Comparison of ENCODE assay signal across 25 cellular contexts in the genomic region with DNA sequence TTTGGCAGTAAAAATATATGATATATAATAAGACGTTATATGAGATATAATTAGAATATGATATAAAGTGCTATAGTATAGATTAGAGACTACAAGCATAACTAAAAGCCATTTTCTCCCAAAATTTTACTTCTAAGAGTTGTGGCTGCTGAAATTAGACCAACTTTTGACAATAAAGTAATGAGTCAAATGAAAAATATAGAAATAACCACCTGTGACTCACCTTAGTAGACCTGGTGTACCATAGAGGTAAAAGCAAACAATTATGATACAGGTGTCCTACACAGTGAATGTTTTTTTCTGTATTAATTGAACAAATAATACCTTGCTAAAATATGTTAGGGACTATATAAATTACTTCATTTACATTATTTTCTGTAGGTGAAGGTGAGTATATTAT.
DNase-seq lines count a peak whose midpoint lies in the region; ATAC-seq and TF ChIP-seq lines count a peak whose summit lies in the region.
"Had no signal": no experiment of that assay in that cellular context is flagged by ENCODE, and none has a peak within 500 bp of the region (broad histone marks: within the 10 kb centered on the region; RNA-seq: fewer than 3 reads in every experiment).

No MANE protein-coding gene starts in this region.

- in situ Hi-C loops in mammary epithelial cell (cut with MboI; ENCODE audit: low sequenced_read_pairs in 2 of 2), result no loop called here

- H3F3A ChIP-seq in PC-3 (ENCODE audit: low read length, unreplicated experiment), result no peaks in the 10 kb centered on the region

- no peaks in the 10 kb centered on the region for H3K27me3 ChIP-seq in PC-3 (ENCODE audit: low read length)
- H3K27me3 ChIP-seq in mammary epithelial cell (ENCODE audit: insufficient read depth, low read length), result no peaks in the 10 kb centered on the region
- H3K27me3 ChIP-seq in mesenchymal stem cell (ENCODE audit: control insufficient read depth in 1 of 2, insufficient read depth in 1 of 2, low read length in 2 of 2), result no peaks in the 10 kb centered on the region
- H3K27me3 ChIP-seq: BE2C, BLaER1 had no signal

- no peak overlapping the region for H2AK5ac ChIP-seq in mesenchymal stem cell (ENCODE audit: low read length, severe bottlenecking)

- H2BK5ac ChIP-seq in mesenchymal stem cell (ENCODE audit: low read depth, low read length, poor library complexity, severe bottlenecking), result no peak overlapping the region

- CTCF ChIA-PET in PC-3 (lab: Charles Lee), result no interaction called here
- CTCF ChIA-PET in RWPE1 (lab: Yijun Ruan, JAX), result no interaction called here
- CTCF ChIA-PET in mammary epithelial cell (lab: Charles Lee; ENCODE audit: low non-redundant PET), result no interaction called here

- H2AFZ ChIP-seq in PC-3 (ENCODE audit: low read length) (no peak overlapping the region), mammary epithelial cell (ENCODE audit: low read depth, low read length) (no peak overlapping the region), mesenchymal stem cell (ENCODE audit: low read depth, low read length) (no peak overlapping the region)

- H3K79me2 ChIP-seq in PC-3 (ENCODE audit: low read length) (no peaks in the 10 kb centered on the region), mammary epithelial cell (ENCODE audit: insufficient read depth, low read length) (no peaks in the 10 kb centered on the region)

- TF ChIP-seq CTCF in PC-3 (conservative IDR thresholded peaks at IDR 0.05; ENCODE audit: low read depth, low read length), result no peak
- no peak for TF ChIP-seq CTCF in RWPE1 (conservative IDR thresholded peaks at IDR 0.05; ENCODE audit: low read depth)
- TF ChIP-seq CTCF in mammary epithelial cell (conservative IDR thresholded peaks at IDR 0.05 in 1 of 2, IDR thresholded peaks at IDR 0.05 in 1 of 2; ENCODE audit: extremely low read depth in 1 of 2, insufficient read depth in 1 of 2, low read depth in 1 of 2, low read length in 2 of 2), result no peak
- TF ChIP-seq CTCF in epithelial cell of esophagus (IDR thresholded peaks at IDR 0.05; ENCODE audit: insufficient read depth, low read depth, low read length, missing control alignments), result no peak

- POLR2A ChIA-PET in PC-3 (lab: Charles Lee; ENCODE audit: unreplicated experiment) (no interaction called here), RWPE1 (lab: Yijun Ruan, JAX; ENCODE audit: low non-redundant PET) (no interaction called here)

- no peak overlapping the region for H2BK15ac ChIP-seq in mesenchymal stem cell (ENCODE audit: low read depth, poor library complexity, severe bottlenecking)

- H4K8ac ChIP-seq in mesenchymal stem cell (ENCODE audit: low read length), result no peak overlapping the region

- H3K36me3 ChIP-seq in PC-3 (ENCODE audit: low read depth, low read length) (no peaks in the 10 kb centered on the region), mammary epithelial cell (ENCODE audit: insufficient read depth, low read length) (no peaks in the 10 kb centered on the region), mesenchymal stem cell (ENCODE audit: control insufficient read depth in 1 of 2, insufficient read depth in 2 of 2, low read depth in 1 of 2, low read length in 2 of 2) (no peaks in the 10 kb centered on the region)
- H3K36me3 ChIP-seq: BE2C, BLaER1 had no signal

- WGBS in mammary epithelial cell (ENCODE audit: low coverage, missing lambda C conversion rate), result 85% methylated on average over 1 of the region's 1 CpG
- no CpG with 5 or more reads among the region's 1 CpG for WGBS in mesenchymal stem cell

- no peak overlapping the region for H3K14ac ChIP-seq in mesenchymal stem cell (ENCODE audit: low read length in 2 of 2)

- dilution Hi-C loops in mammary epithelial cell (cut with HindIII; ENCODE audit: low sequenced_read_pairs), result no loop called here

- no peak overlapping the region for H3K23ac ChIP-seq in mesenchymal stem cell (ENCODE audit: low read length in 2 of 2)

- H3K4me3 ChIP-seq in PC-3 (ENCODE audit: low read length) (no peak overlapping the region), mammary epithelial cell (replicated peaks in 1 of 3; ENCODE audit: insufficient read depth in 1 of 3, low read depth in 2 of 3, low read length in 3 of 3) (no peak overlapping the region), epithelial cell of esophagus (ENCODE audit: low read length) (no peak overlapping the region), mesenchymal stem cell (ENCODE audit: insufficient read depth in 1 of 2, low read depth in 1 of 2, low read length in 2 of 2) (no peak overlapping the region)
- H3K4me3 ChIP-seq: BLaER1, GM12878 had no signal

- intact Hi-C loops in PC-3 (cut with micrococcal nuclease), result loop anchor here (10.0 kb wide), 1 partner anchor 688 kb away; no protein-coding TSS in a partner anchor
- intact Hi-C loops in mammary epithelial cell (cut with micrococcal nuclease), result loop anchor here (5.0 kb wide), 1 partner anchor 485 kb away; a partner anchor contains a TSS

- H3K27ac ChIP-seq in PC-3 (ENCODE audit: low read length), result peak overlapping the region; percentile 95; the same call in 1 of the 2 replicates
- no peak overlapping the region for H3K27ac ChIP-seq in RWPE1
- no peak overlapping the region for H3K27ac ChIP-seq in mammary epithelial cell (ENCODE audit: insufficient read depth, low read depth, low read length)
- no peak overlapping the region for H3K27ac ChIP-seq in mesenchymal stem cell (ENCODE audit: low read length, poor library complexity, severe bottlenecking)
- H3K27ac ChIP-seq: BLaER1 had no signal

- H2BK120ac ChIP-seq in mesenchymal stem cell (ENCODE audit: low read depth, low read length), result no peak overlapping the region

- H3K4me2 ChIP-seq in PC-3 (ENCODE audit: low read length) (no peak overlapping the region), mammary epithelial cell (ENCODE audit: insufficient read depth, low read depth, low read length) (no peak overlapping the region), mesenchymal stem cell (ENCODE audit: low read length, poor library complexity, severe bottlenecking) (no peak overlapping the region)
- H3K4me2 ChIP-seq: BLaER1 had no signal

- peak; percentile 49; the same call in 1 of the 2 replicates for ATAC-seq in PC-3
- ATAC-seq: GM12878 had no signal

- no peak overlapping the region for H2BK12ac ChIP-seq in mesenchymal stem cell (ENCODE audit: low read length in 2 of 2)

- no peak overlapping the region for H3K18ac ChIP-seq in mesenchymal stem cell (ENCODE audit: low read depth in 1 of 2, low read length in 2 of 2)

- no peaks in the 10 kb centered on the region for H4K20me1 ChIP-seq in PC-3 (ENCODE audit: low read length)
- no peaks in the 10 kb centered on the region for H4K20me1 ChIP-seq in mammary epithelial cell (ENCODE audit: insufficient read depth, low read length)
- H4K20me1 ChIP-seq: BLaER1 had no signal

- no peak overlapping the region for H4K91ac ChIP-seq in mesenchymal stem cell (ENCODE audit: low read length)

- H3K79me1 ChIP-seq in mesenchymal stem cell (replicated peaks; ENCODE audit: low read length, poor library complexity, severe bottlenecking), result no peaks in the 10 kb centered on the region

- no peaks in the 10 kb centered on the region for H3K9me2 ChIP-seq in PC-3 (replicated peaks; ENCODE audit: low read length)

- peak; percentile 56 for DNase-seq in PC-3
- peak; percentile 11 for DNase-seq in RWPE1 (ENCODE audit: low spot score)
- peak; percentile 44 for DNase-seq in mammary epithelial cell
- peak; percentile 44 for DNase-seq in epithelial cell of esophagus (ENCODE audit: low read depth)
- no peak for DNase-seq in stimulated activated CD4-positive, alpha-beta T cell treated with anti-CD3 and anti-CD28 coated beads, Interleukin-1b, Interleukin-23, amount 100 ng/mL, for 48 hours
- no peak for DNase-seq in NCI-H2029 treated with DMSO at 0.1 percent for 48 hours (lab: John Stamatoyannopoulos, UW)
- DNase-seq in stimulated activated CD4-positive, alpha-beta T cell treated with anti-CD3 and anti-CD28 coated beads, Interleukin-2, amount 100 ng/mL, for 24 hours, result no peak
- no peak for DNase-seq in mesenchymal stem cell
- DNase-seq: 8988T; ACHN; BE2C; C1 segment of cervical spinal cord; CD4-positive, alpha-beta memory T cell; CD4-positive, CD25-positive, alpha-beta regulatory T cell; CD8-positive, alpha-beta memory T cell; COR-L47; DMS 273 treated with DMSO at 0.1 percent for 48 hours; DMS153; DMS53; DMS79; DND-41; EL; GDM1 had no signal

- no peaks in the 10 kb centered on the region for H3K9me3 ChIP-seq in PC-3 (ENCODE audit: low read length)
- H3K9me3 ChIP-seq in mammary epithelial cell (replicated peaks; ENCODE audit: insufficient read depth, low read length), result no peaks in the 10 kb centered on the region
- peaks cover 4% of the 10 kb centered on the region for H3K9me3 ChIP-seq in mesenchymal stem cell (ENCODE audit: control insufficient read depth, low read length)
- H3K9me3 ChIP-seq: BE2C, BLaER1 had no signal

- no peak overlapping the region for H3K4ac ChIP-seq in mesenchymal stem cell (ENCODE audit: low read depth in 1 of 2, low read length in 2 of 2)

- H3K9ac ChIP-seq in PC-3 (ENCODE audit: low read length), result no peak overlapping the region
- H3K9ac ChIP-seq in mammary epithelial cell (ENCODE audit: insufficient read depth, low read length), result no peak overlapping the region
- no peak overlapping the region for H3K9ac ChIP-seq in mesenchymal stem cell (ENCODE audit: low read length)
- H3K9ac ChIP-seq: BLaER1 had no signal

- H3K4me1 ChIP-seq in PC-3 (ENCODE audit: insufficient read depth, low read length) (peaks cover 44% of the 10 kb centered on the region), mammary epithelial cell (ENCODE audit: insufficient read depth, low read length) (peaks cover 40% of the 10 kb centered on the region), mesenchymal stem cell (ENCODE audit: control insufficient read depth, insufficient read depth, low read depth, low read length) (no peaks in the 10 kb centered on the region)
- H3K4me1 ChIP-seq: BE2C had no signal

- BruUV-seq in PC-3 (replicated peaks; lab: Mats Ljungman, UMichigan) (no TSS peak), mammary epithelial cell (replicated peaks; lab: Mats Ljungman, UMichigan) (no TSS peak)

Comparison
In these comparisons a context has a peak if more than half of its experiments do, and no peak if none do; other contexts are left out.
1. DNase-seq: peak in PC-3 (single experiment), RWPE1 (single experiment), mammary epithelial cell (single experiment) and epithelial cell of esophagus (single experiment); none in stimulated activated CD4-positive, alpha-beta T cell treated with anti-CD3 and anti-CD28 coated beads, Interleukin-1b, Interleukin-23, amount 100 ng/mL, for 48 hours (single experiment), NCI-H2029 treated with DMSO at 0.1 percent for 48 hours (single experiment), stimulated activated CD4-positive, alpha-beta T cell treated with anti-CD3 and anti-CD28 coated beads, Interleukin-2, amount 100 ng/mL, for 24 hours (0 of 2) and mesenchymal stem cell (single experiment).